10 cellular contexts compared by ENCODE assay signal in genomic region chr11:46808804-46809431, GRCh38. TPM values are rescaled to one million over a fixed set of nuclear protein-coding genes. Genes with fewer than 3 reads are reported as not detected.
DNase-seq lines count a peak whose midpoint lies in the region; ATAC-seq, FAIRE-seq and TF ChIP-seq lines count a peak whose summit lies in the region.
"Had no signal": no experiment of that assay in that cellular context is flagged by ENCODE, and none has a peak within 500 bp of the region (broad histone marks: within the 10 kb centered on the region; RNA-seq: fewer than 3 reads in every experiment).

No MANE protein-coding gene starts in this region.

- H3K9me1 ChIP-seq in K562 (ENCODE audit: control insufficient read depth, insufficient read depth, low read length): no peaks in the 10 kb centered on the region

- POLR2A ChIA-PET in K562 (lab: Yijun Ruan, JAX): interaction anchor here (0.7 kb wide), 1 partner anchor 112 kb away, joined by 4 read pairs; no protein-coding TSS in a partner anchor

- no peaks in the 10 kb centered on the region for H3K27me3 ChIP-seq in K562 (ENCODE audit: control insufficient read depth in 2 of 2, insufficient read depth in 2 of 2, low read length in 2 of 2)

- no peak overlapping the region for H3K4me3 ChIP-seq in K562

- ATAC-seq in K562 (peak; percentile 86), natural killer cell (peak in 2 of 3 donors; percentile 40 to 50)
- ATAC-seq in activated T-helper 17 cell treated with anti-CD3 and anti-CD28 coated beads, Interleukin-2, amount 50 U/mL, for 72 hours (replicated peaks): no peak

- H3K27me3 Mint-ChIP-seq in natural killer cell (ENCODE audit: low read depth in 2 of 2): no peaks in the 10 kb centered on the region
- H3K27me3 Mint-ChIP-seq in activated T-helper 17 cell treated with anti-CD3 and anti-CD28 coated beads, Interleukin-2, amount 50 U/mL, for 72 hours: no peaks in the 10 kb centered on the region
- H3K27me3 Mint-ChIP-seq: T-cell had no signal

- no TSS peak for BruUV-seq in K562 (replicated peaks; lab: Mats Ljungman, UMichigan)

- TF ChIP-seq RAD21 in K562 (CRISPR knock-in tag; conservative IDR thresholded peaks at IDR 0.05 in 1 of 2, IDR thresholded peaks at IDR 0.05 in 1 of 2): peak; percentile 36 to 50; a peak in 3 of 4 replicates

- peaks cover 13% of the 10 kb centered on the region for H3K36me3 Mint-ChIP-seq in natural killer cell
- H3K36me3 Mint-ChIP-seq in activated T-helper 17 cell treated with anti-CD3 and anti-CD28 coated beads, Interleukin-2, amount 50 U/mL, for 72 hours (ENCODE audit: low read depth): peaks cover 80% of the 10 kb centered on the region

- peaks cover 0 to 4% of the 10 kb centered on the region in 2 donors for H3K4me1 Mint-ChIP-seq in natural killer cell
- H3K4me1 Mint-ChIP-seq in activated T-helper 17 cell treated with anti-CD3 and anti-CD28 coated beads, Interleukin-2, amount 50 U/mL, for 72 hours: no peaks in the 10 kb centered on the region

- in situ Hi-C loops in K562 (cut with MboI): no loop called here

- TF ChIP-seq EP300 in K562 (IDR thresholded peaks at IDR 0.05; ENCODE audit: low read length): no peak

- no peak overlapping the region for H2AFZ ChIP-seq in K562 (ENCODE audit: low read depth, low read length)

- intact Hi-C loops in K562 (cut with micrococcal nuclease) (no loop called here), natural killer cell (cut with micrococcal nuclease) (no loop called here), posterior cingulate gyrus (cut with DNase I) (no loop called here)

- 77% methylated on average over 3 of the region's 3 CpGs for WGBS in K562 (ENCODE audit: insufficient coverage, low coverage, missing lambda C conversion rate)

- peak; percentile 57 for TF ChIP-seq CTCF in LNCAP (IDR thresholded peaks at IDR 0.05)
- TF ChIP-seq CTCF in K562 (IDR thresholded peaks at IDR 0.05 in 2 of 3, conservative IDR thresholded peaks at IDR 0.05 in 1 of 3; ENCODE audit: insufficient read depth in 2 of 3, low read depth in 1 of 3, low read length in 3 of 3): peak; percentile 37 to 54 (median 52); a peak in 4 of 6 replicates
- TF ChIP-seq CTCF in natural killer cell (IDR thresholded peaks at IDR 0.05): no peak

- peak overlapping the region in 1 of 2 donors; percentile 5 for H3K27ac Mint-ChIP-seq in natural killer cell
- H3K27ac Mint-ChIP-seq in activated T-helper 17 cell treated with anti-CD3 and anti-CD28 coated beads, Interleukin-2, amount 50 U/mL, for 72 hours: no peak overlapping the region
- H3K27ac Mint-ChIP-seq: T-cell had no signal

- TF ChIP-seq POLR2A in K562 (conservative IDR thresholded peaks at IDR 0.05): no peak

- no peaks in the 10 kb centered on the region for H4K20me1 ChIP-seq in K562 (replicated peaks; ENCODE audit: control insufficient read depth, insufficient read depth, low read length)

- no peak overlapping the region for H3K9ac ChIP-seq in K562 (ENCODE audit: insufficient read depth in 1 of 2, low read depth in 2 of 2, low read length in 2 of 2)

- peaks cover 84% of the 10 kb centered on the region for H3K36me3 ChIP-seq in K562 (ENCODE audit: control insufficient read depth, insufficient read depth, low read length)

- CTCF ChIA-PET in K562 (lab: Yijun Ruan, JAX; ENCODE audit: low intra/inter-chr PET ratio): interaction anchor here (0.6 kb wide), 2 partner anchors 7 to 190 kb away, joined by 3 read pairs; no protein-coding TSS in a partner anchor

- peak; percentile 82 for FAIRE-seq in K562 (lab: Jason Lieb, UNC)
- FAIRE-seq: A204.1 had no signal

- H3K4me1 ChIP-seq in K562 (replicated peaks in 1 of 2; ENCODE audit: control insufficient read depth in 2 of 2, insufficient read depth in 2 of 2, low read length in 2 of 2): no peaks in the 10 kb centered on the region

- no peak overlapping the region for H3K4me2 ChIP-seq in K562 (ENCODE audit: insufficient read depth, low read length)

- DNase-seq in DMS 273 (lab: John Stamatoyannopoulos, UW; ENCODE audit: unreplicated experiment): peak; percentile 18
- DNase-seq in DMS 273 treated with DMSO at 0.1 percent for 48 hours (lab: John Stamatoyannopoulos, UW): no peak
- peak in 2 of 4 experiments; percentile 16 to 35 for DNase-seq in K562 (ENCODE audit: extremely low read depth in 1 of 4, low spot score in 3 of 4)
- DNase-seq in natural killer cell: no peak
- no peak for DNase-seq in posterior cingulate gyrus
- no peak for DNase-seq in ecto neural progenitor cell (ENCODE audit: low spot score)
- DNase-seq: T-cell had no signal

- no peaks in the 10 kb centered on the region for H3K9me3 ChIP-seq in K562 (replicated peaks; ENCODE audit: control insufficient read depth, insufficient read depth, low read depth, low read length)

- H3K9me3 Mint-ChIP-seq in natural killer cell: no peaks in the 10 kb centered on the region
- no peaks in the 10 kb centered on the region for H3K9me3 Mint-ChIP-seq in activated T-helper 17 cell treated with anti-CD3 and anti-CD28 coated beads, Interleukin-2, amount 50 U/mL, for 72 hours
- H3K9me3 Mint-ChIP-seq: T-cell had no signal

- no peak overlapping the region for H3K27ac ChIP-seq in K562 (ENCODE audit: extremely low read depth, low read depth, low read length)

- H3K79me2 ChIP-seq in K562 (ENCODE audit: control insufficient read depth, insufficient read depth, low read length): no peaks in the 10 kb centered on the region

- no peak overlapping the region for H3K4me3 Mint-ChIP-seq in natural killer cell
- no peak overlapping the region for H3K4me3 Mint-ChIP-seq in activated T-helper 17 cell treated with anti-CD3 and anti-CD28 coated beads, Interleukin-2, amount 50 U/mL, for 72 hours
- H3K4me3 Mint-ChIP-seq: T-cell had no signal

TF ChIP-seq in K562, 482 proteins besides CTCF, POLR2A, EP300 and RAD21 (continues in another document):
- TF ChIP-seq YBX1 (IDR thresholded peaks at IDR 0.05) (no peak), CBX3 (IDR thresholded peaks at IDR 0.05; ENCODE audit: borderline replicate concordance in 1 of 2, low read length in 2 of 2) (peak in 1 of 2 experiments; percentile 60; a peak in 1 of 3 replicates), CBFB (CRISPR knock-in tag; IDR thresholded peaks at IDR 0.05) (no peak), PCBP2 (IDR thresholded peaks at IDR 0.05; ENCODE audit: low read depth, low read length, poor library complexity, severe bottlenecking) (no peak), ZNF778 (CRISPR knock-in tag; IDR thresholded peaks at IDR 0.05) (no peak), NR2C2 (CRISPR knock-in tag; IDR thresholded peaks at IDR 0.05) (peak; percentile 57; the same call in 1 of the 2 replicates), NR2C2 (tag; IDR thresholded peaks at IDR 0.05) (peak; percentile 65), HDAC1 (IDR thresholded peaks at IDR 0.05) (no peak), U2AF2 (optimal IDR thresholded peaks at IDR 0.05; ENCODE audit: low read depth, low read length) (no peak), DMBX1 (CRISPR knock-in tag; IDR thresholded peaks at IDR 0.05; ENCODE audit: borderline replicate concordance) (no peak), ZNF717 (CRISPR knock-in tag; IDR thresholded peaks at IDR 0.05) (no peak), MEIS2 (IDR thresholded peaks at IDR 0.05; ENCODE audit: partially characterized antibody) (peak; percentile 12), TARDBP (IDR thresholded peaks at IDR 0.05) (no peak), ZNF253 (CRISPR knock-in tag; conservative IDR thresholded peaks at IDR 0.05) (no peak), L3MBTL2 (IDR thresholded peaks at IDR 0.05) (no peak), HIVEP1 (CRISPR knock-in tag; IDR thresholded peaks at IDR 0.05) (no peak), NFE2 (IDR thresholded peaks at IDR 0.05; ENCODE audit: low read depth) (0 out of 2 replicates have a peak, but pooled peaks have one; percentile 24), NR2C1 (IDR thresholded peaks at IDR 0.05) (no peak; the same call in 1 of the 2 replicates), NR2C1 (tag; IDR thresholded peaks at IDR 0.05) (peak; percentile 76), NCOA1 (IDR thresholded peaks at IDR 0.05; ENCODE audit: low read depth) (no peak)
- TF ChIP-seq, protein P1, sequence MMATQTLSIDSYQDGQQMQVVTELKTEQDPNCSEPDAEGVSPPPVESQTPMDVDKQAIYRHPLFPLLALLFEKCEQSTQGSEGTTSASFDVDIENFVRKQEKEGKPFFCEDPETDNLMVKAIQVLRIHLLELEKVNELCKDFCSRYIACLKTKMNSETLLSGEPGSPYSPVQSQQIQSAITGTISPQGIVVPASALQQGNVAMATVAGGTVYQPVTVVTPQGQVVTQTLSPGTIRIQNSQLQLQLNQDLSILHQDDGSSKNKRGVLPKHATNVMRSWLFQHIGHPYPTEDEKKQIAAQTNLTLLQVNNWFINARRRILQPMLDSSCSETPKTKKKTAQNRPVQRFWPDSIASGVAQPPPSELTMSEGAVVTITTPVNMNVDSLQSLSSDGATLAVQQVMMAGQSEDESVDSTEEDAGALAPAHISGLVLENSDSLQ (IDR thresholded peaks at IDR 0.05): peak; percentile 32; the same call in 1 of the 2 replicates

RNA-seq across cellular contexts. Expression of gene CKAP5, which starts 37.2 kb away (rescaled TPM):
- total RNA-seq in K562 (2011; cell fraction: chromatin; rRNA removed; ENCODE audit: low replicate concordance): 99.5 and 276 TPM in 2 replicates
- total RNA-seq in K562 (2011; cell fraction: nucleolus; rRNA removed): 54.9 and 87.6 TPM in 2 replicates
- total RNA-seq in K562 (2011; cell fraction: nucleoplasm; rRNA removed): 124 and 137 TPM in 2 replicates
- total RNA-seq in K562 (2014; rRNA removed): 92.5 and 95.7 TPM in 2 replicates
- 139 and 196 TPM in 2 replicates for total RNA-seq in K562 (2014; rRNA removed; fragmentation: Illumina TruSeq; extraction: Trizol)
- 166 and 168 TPM in 2 replicates for total RNA-seq in K562 (2015; rRNA removed; fragmentation: Illumina TruSeq; extraction: Trizol)
- total RNA-seq in K562 (2021): 171 and 180 TPM in 2 replicates
- 221 and 239 TPM in 2 replicates for polyA plus RNA-seq in K562 (2011; rRNA removed)
- 114 and 128 TPM in 2 replicates for polyA plus RNA-seq in K562 (2011; cell fraction: cytosol; rRNA removed)
- 160 and 231 TPM in 2 replicates for polyA plus RNA-seq in K562 (2011; cell fraction: nucleus; rRNA removed)
- 70.2 and 88.8 TPM in 2 replicates for polyA plus RNA-seq in K562 (2012)
- 135 and 155 TPM in 2 replicates for polyA plus RNA-seq in K562 (2014; fragmentation: Illumina TruSeq; extraction: Trizol)
- polyA plus RNA-seq in K562 (2014; fragmentation: Nextera tagmentation; extraction: Ambion mirVana): 10 to 100 TPM; 60.1 to 75.7 TPM
- 105 and 116 TPM in 2 replicates for polyA plus RNA-seq in K562 (2014; rRNA removed)
- polyA minus RNA-seq in K562 (2011; rRNA and poly(A)+ RNA removed): 387 and 418 TPM in 2 replicates
- polyA minus RNA-seq in K562 (2011; cell fraction: cytosol; rRNA and poly(A)+ RNA removed): 125 and 129 TPM in 2 replicates
- 52.5 and 135 TPM in 2 replicates for polyA minus RNA-seq in K562 (2011; cell fraction: nucleus; rRNA and poly(A)+ RNA removed)
- 10 to 100 TPM; 39.1 to 63.7 (median 46.3) TPM for total RNA-seq in natural killer cell
- total RNA-seq in activated T-helper 17 cell treated with anti-CD3 and anti-CD28 coated beads, Interleukin-2, amount 50 U/mL, for 72 hours: 100 to 1,000 TPM; 104 to 140 TPM
